Comparison of ENCODE assay signal across 22 cellular contexts in genomic region chr2:216202602-216203250, GRCh38.
DNase-seq lines count a peak whose midpoint lies in the region; ATAC-seq and TF ChIP-seq lines count a peak whose summit lies in the region.
"Had no signal": no experiment of that assay in that cellular context is flagged by ENCODE, and none has a peak within 500 bp of the region (broad histone marks: within the 10 kb centered on the region; RNA-seq: fewer than 3 reads in every experiment).

No MANE protein-coding gene starts in this region.

- H3K4me3 ChIP-seq in SK-N-SH (ENCODE audit: low read depth in 2 of 2, low read length in 1 of 2): no peak overlapping the region
- H3K4me3 ChIP-seq: MG63, prostate gland had no signal

- POLR2A ChIA-PET in SK-N-SH (lab: Yijun Ruan, JAX): no interaction called here

- peak overlapping the region in 1 of 2 experiments; percentile 98; a peak in 2 of 4 replicates for H3K27ac ChIP-seq in SK-N-SH (ENCODE audit: low read depth in 2 of 2, low read length in 1 of 2)
- H3K27ac ChIP-seq: C4-2B, prostate gland had no signal

- no peak overlapping the region for H3K9ac ChIP-seq in SK-N-SH

- DNase-seq in activated naive CD4-positive, alpha-beta T cell treated with anti-CD3 and anti-CD28 coated beads for 36 hours: no peak
- no peak for DNase-seq in activated naive CD4-positive, alpha-beta T cell treated with Interleukin-2 at 50 U/mL for 16 hours
- DNase-seq in HuH-7 (ENCODE audit: low spot score) (peak; percentile 23), progenitor cell of endocrine pancreas (ENCODE audit: low spot score, unreplicated experiment) (no peak), SK-N-SH (no peak)
- DNase-seq in activated CD8-positive, alpha-beta memory T cell treated with anti-CD3 and anti-CD28 coated beads, Interleukin-2, amount 50 U/mL, for 48 hours: no peak
- DNase-seq: dermis blood vessel endothelial cell; foreskin fibroblast; HCEC 1CT; kidney; MG63; naive B cell; NCI-H1694 treated with DMSO at 0.1 percent for 48 hours; OCI-M1; SHP77 treated with DMSO at 0.1 percent for 48 hours; stimulated activated CD4-positive, alpha-beta T cell treated with anti-CD3 and anti-CD28 coated beads, Interleukin-4, amount 100 ng/mL, for 4 hours had no signal

- no peaks in the 10 kb centered on the region for H3K9me2 ChIP-seq in SK-N-SH

- H4K20me1 ChIP-seq in SK-N-SH (ENCODE audit: insufficient read depth): no peaks in the 10 kb centered on the region

- WGBS in SK-N-SH (ENCODE audit: low lambda C conversion rate): 94% methylated on average over 3 of the region's 3 CpGs

- CTCF ChIA-PET in activated naive CD4-positive, alpha-beta T cell treated with anti-CD3 and anti-CD28 coated beads for 36 hours (lab: Charles Lee): no interaction called here
- CTCF ChIA-PET in SK-N-SH (lab: Yijun Ruan, JAX): interaction anchor here (0.6 to 3.8 kb wide), 5 partner anchors 14 to 201 kb away, joined by 3 to 15 read pairs (median 3); partner anchors contain the start of gene MARCHF4

- H3K36me3 ChIP-seq in SK-N-SH (replicated peaks in 1 of 2; ENCODE audit: control insufficient read depth in 1 of 2, insufficient read depth in 2 of 2, low read length in 1 of 2): peaks cover 96 to 97% of the 10 kb centered on the region in 2 experiments

- peaks cover 79% of the 10 kb centered on the region for H3K4me1 Mint-ChIP-seq in activated naive CD4-positive, alpha-beta T cell treated with anti-CD3 and anti-CD28 coated beads for 36 hours (ENCODE audit: low read depth)
- peaks cover 27% of the 10 kb centered on the region for H3K4me1 Mint-ChIP-seq in dendritic cell treated with granulocyte-macrophage colony-stimulating factor and Interleukin-4, amounts not matched to agents 40 ng/mL and 50 ng/mL, for 4 days (ENCODE audit: low read depth)
- H3K4me1 Mint-ChIP-seq in progenitor cell of endocrine pancreas (ENCODE audit: low read depth): peaks cover 35% of the 10 kb centered on the region

- no peak overlapping the region for H3K4me2 ChIP-seq in SK-N-SH

- no peak for ATAC-seq in HG03095 (IDR thresholded peaks at IDR 0.05; ENCODE audit: unreplicated experiment)

- peaks cover 75% of the 10 kb centered on the region for H3K36me3 Mint-ChIP-seq in activated naive CD4-positive, alpha-beta T cell treated with anti-CD3 and anti-CD28 coated beads for 36 hours (ENCODE audit: low read depth)
- peaks cover 100% of the 10 kb centered on the region for H3K36me3 Mint-ChIP-seq in dendritic cell treated with granulocyte-macrophage colony-stimulating factor and Interleukin-4, amounts not matched to agents 40 ng/mL and 50 ng/mL, for 4 days (ENCODE audit: low read depth)
- H3K36me3 Mint-ChIP-seq in progenitor cell of endocrine pancreas (ENCODE audit: insufficient read depth): peaks cover 57% of the 10 kb centered on the region

- no peaks in the 10 kb centered on the region for H3K9me3 Mint-ChIP-seq in activated naive CD4-positive, alpha-beta T cell treated with anti-CD3 and anti-CD28 coated beads for 36 hours
- no peaks in the 10 kb centered on the region for H3K9me3 Mint-ChIP-seq in dendritic cell treated with granulocyte-macrophage colony-stimulating factor and Interleukin-4, amounts not matched to agents 40 ng/mL and 50 ng/mL, for 4 days
- no peaks in the 10 kb centered on the region for H3K9me3 Mint-ChIP-seq in progenitor cell of endocrine pancreas (ENCODE audit: low read depth)
- H3K9me3 Mint-ChIP-seq: brain, memory B cell, naive B cell had no signal

- no peak overlapping the region for H3K4me3 Mint-ChIP-seq in activated naive CD4-positive, alpha-beta T cell treated with anti-CD3 and anti-CD28 coated beads for 36 hours
- H3K4me3 Mint-ChIP-seq in dendritic cell treated with granulocyte-macrophage colony-stimulating factor and Interleukin-4, amounts not matched to agents 40 ng/mL and 50 ng/mL, for 4 days: no peak overlapping the region
- peak overlapping the region; percentile 4 for H3K4me3 Mint-ChIP-seq in progenitor cell of endocrine pancreas (ENCODE audit: low read depth)
- H3K4me3 Mint-ChIP-seq: brain, memory B cell, naive B cell had no signal

- intact Hi-C loops in activated naive CD4-positive, alpha-beta T cell treated with anti-CD3 and anti-CD28 coated beads for 36 hours (cut with micrococcal nuclease): no loop called here
- intact Hi-C loops in dendritic cell treated with granulocyte-macrophage colony-stimulating factor and Interleukin-4, amounts not matched to agents 40 ng/mL and 50 ng/mL, for 4 days (cut with micrococcal nuclease): no loop called here

- H3K27me3 Mint-ChIP-seq in activated naive CD4-positive, alpha-beta T cell treated with anti-CD3 and anti-CD28 coated beads for 36 hours (ENCODE audit: low read depth): no peaks in the 10 kb centered on the region
- no peaks in the 10 kb centered on the region for H3K27me3 Mint-ChIP-seq in dendritic cell treated with granulocyte-macrophage colony-stimulating factor and Interleukin-4, amounts not matched to agents 40 ng/mL and 50 ng/mL, for 4 days
- no peaks in the 10 kb centered on the region for H3K27me3 Mint-ChIP-seq in progenitor cell of endocrine pancreas
- H3K27me3 Mint-ChIP-seq: brain, memory B cell, naive B cell had no signal

- peaks cover 5% of the 10 kb centered on the region for H3F3A ChIP-seq in SK-N-SH (replicated peaks; ENCODE audit: insufficient read depth)

- peaks cover 33% of the 10 kb centered on the region for H3K79me2 ChIP-seq in SK-N-SH (ENCODE audit: insufficient read depth)

- TF ChIP-seq EP300 in SK-N-SH (IDR thresholded peaks at IDR 0.05; ENCODE audit: borderline replicate concordance in 1 of 2, low read depth in 1 of 2, low read length in 1 of 2): no peak

- no peaks in the 10 kb centered on the region for H3K27me3 ChIP-seq in SK-N-SH (ENCODE audit: insufficient read depth)
- H3K27me3 ChIP-seq: MG63 had no signal

- TF ChIP-seq RAD21 in SK-N-SH (IDR thresholded peaks at IDR 0.05; ENCODE audit: low read length): no peak

- peak overlapping the region; percentile 59 for H3K27ac Mint-ChIP-seq in activated naive CD4-positive, alpha-beta T cell treated with anti-CD3 and anti-CD28 coated beads for 36 hours
- peak overlapping the region; percentile 52 for H3K27ac Mint-ChIP-seq in dendritic cell treated with granulocyte-macrophage colony-stimulating factor and Interleukin-4, amounts not matched to agents 40 ng/mL and 50 ng/mL, for 4 days
- H3K27ac Mint-ChIP-seq in progenitor cell of endocrine pancreas: peak overlapping the region; percentile 95
- H3K27ac Mint-ChIP-seq: memory B cell had no signal

- H3K4me1 ChIP-seq in SK-N-SH (ENCODE audit: control insufficient read depth in 1 of 2, insufficient read depth in 2 of 2, low read depth in 1 of 2, low read length in 1 of 2): peaks cover 0 to 38% of the 10 kb centered on the region in 2 experiments; a peak in 2 of 4 replicates
- H3K4me1 ChIP-seq: prostate gland had no signal

- TF ChIP-seq CTCF in progenitor cell of endocrine pancreas (IDR thresholded peaks at IDR 0.05; ENCODE audit: unreplicated experiment): no peak
- TF ChIP-seq CTCF in SK-N-SH (IDR thresholded peaks at IDR 0.05): no peak

- no peaks in the 10 kb centered on the region for H3K9me3 ChIP-seq in SK-N-SH
- H3K9me3 ChIP-seq: MG63, prostate gland had no signal

- no peak overlapping the region for H2AFZ ChIP-seq in SK-N-SH (ENCODE audit: low read depth)

TF ChIP-seq in SK-N-SH, 30 proteins besides CTCF, POLR2A, EP300 and RAD21 (continues in another document):
- TF ChIP-seq, protein P1, sequence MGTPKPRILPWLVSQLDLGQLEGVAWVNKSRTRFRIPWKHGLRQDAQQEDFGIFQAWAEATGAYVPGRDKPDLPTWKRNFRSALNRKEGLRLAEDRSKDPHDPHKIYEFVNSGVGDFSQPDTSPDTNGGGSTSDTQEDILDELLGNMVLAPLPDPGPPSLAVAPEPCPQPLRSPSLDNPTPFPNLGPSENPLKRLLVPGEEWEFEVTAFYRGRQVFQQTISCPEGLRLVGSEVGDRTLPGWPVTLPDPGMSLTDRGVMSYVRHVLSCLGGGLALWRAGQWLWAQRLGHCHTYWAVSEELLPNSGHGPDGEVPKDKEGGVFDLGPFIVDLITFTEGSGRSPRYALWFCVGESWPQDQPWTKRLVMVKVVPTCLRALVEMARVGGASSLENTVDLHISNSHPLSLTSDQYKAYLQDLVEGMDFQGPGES (IDR thresholded peaks at IDR 0.05; ENCODE audit: low read depth, low read length): no peak
- TF ChIP-seq, protein P2, sequence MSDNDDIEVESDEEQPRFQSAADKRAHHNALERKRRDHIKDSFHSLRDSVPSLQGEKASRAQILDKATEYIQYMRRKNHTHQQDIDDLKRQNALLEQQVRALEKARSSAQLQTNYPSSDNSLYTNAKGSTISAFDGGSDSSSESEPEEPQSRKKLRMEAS (IDR thresholded peaks at IDR 0.05; ENCODE audit: low read depth): no peak
- TF ChIP-seq FOSL2 (IDR thresholded peaks at IDR 0.05; ENCODE audit: borderline replicate concordance, low read depth) (no peak), POLR2AphosphoS5 (IDR thresholded peaks at IDR 0.05; ENCODE audit: low read depth, low read length) (no peak), RFX5 (IDR thresholded peaks at IDR 0.05; ENCODE audit: low read length) (no peak), RXRA (IDR thresholded peaks at IDR 0.05; ENCODE audit: borderline replicate concordance, low read depth) (no peak)
- TF ChIP-seq, protein P3, sequence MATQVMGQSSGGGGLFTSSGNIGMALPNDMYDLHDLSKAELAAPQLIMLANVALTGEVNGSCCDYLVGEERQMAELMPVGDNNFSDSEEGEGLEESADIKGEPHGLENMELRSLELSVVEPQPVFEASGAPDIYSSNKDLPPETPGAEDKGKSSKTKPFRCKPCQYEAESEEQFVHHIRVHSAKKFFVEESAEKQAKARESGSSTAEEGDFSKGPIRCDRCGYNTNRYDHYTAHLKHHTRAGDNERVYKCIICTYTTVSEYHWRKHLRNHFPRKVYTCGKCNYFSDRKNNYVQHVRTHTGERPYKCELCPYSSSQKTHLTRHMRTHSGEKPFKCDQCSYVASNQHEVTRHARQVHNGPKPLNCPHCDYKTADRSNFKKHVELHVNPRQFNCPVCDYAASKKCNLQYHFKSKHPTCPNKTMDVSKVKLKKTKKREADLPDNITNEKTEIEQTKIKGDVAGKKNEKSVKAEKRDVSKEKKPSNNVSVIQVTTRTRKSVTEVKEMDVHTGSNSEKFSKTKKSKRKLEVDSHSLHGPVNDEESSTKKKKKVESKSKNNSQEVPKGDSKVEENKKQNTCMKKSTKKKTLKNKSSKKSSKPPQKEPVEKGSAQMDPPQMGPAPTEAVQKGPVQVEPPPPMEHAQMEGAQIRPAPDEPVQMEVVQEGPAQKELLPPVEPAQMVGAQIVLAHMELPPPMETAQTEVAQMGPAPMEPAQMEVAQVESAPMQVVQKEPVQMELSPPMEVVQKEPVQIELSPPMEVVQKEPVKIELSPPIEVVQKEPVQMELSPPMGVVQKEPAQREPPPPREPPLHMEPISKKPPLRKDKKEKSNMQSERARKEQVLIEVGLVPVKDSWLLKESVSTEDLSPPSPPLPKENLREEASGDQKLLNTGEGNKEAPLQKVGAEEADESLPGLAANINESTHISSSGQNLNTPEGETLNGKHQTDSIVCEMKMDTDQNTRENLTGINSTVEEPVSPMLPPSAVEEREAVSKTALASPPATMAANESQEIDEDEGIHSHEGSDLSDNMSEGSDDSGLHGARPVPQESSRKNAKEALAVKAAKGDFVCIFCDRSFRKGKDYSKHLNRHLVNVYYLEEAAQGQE (IDR thresholded peaks at IDR 0.05; ENCODE audit: low read depth, low read length): no peak
